8 cellular contexts compared by ENCODE assay signal in genomic region chr12:110583137-110584059, GRCh38. TPM values are rescaled to one million over a fixed set of nuclear protein-coding genes. Genes with fewer than 3 reads are reported as not detected.
DNase-seq lines count a peak whose midpoint lies in the region; ATAC-seq and TF ChIP-seq lines count a peak whose summit lies in the region.

Gene PPTC7, minus strand, starts transcription at chr12:110583318. Its CDS starts 287 bp downstream, at chr12:110583031.

- ATAC-seq in HG03460 (IDR thresholded peaks at IDR 0.05; ENCODE audit: unreplicated experiment), result peak; percentile 75

- TF ChIP-seq CTCF in BE2C (IDR thresholded peaks at IDR 0.05; ENCODE audit: low read depth, low read length), result no peak

- H3K9me3 ChIP-seq in BE2C, result no peaks in the 10 kb centered on the region

- H3K4me3 ChIP-seq in BE2C (ENCODE audit: low read depth, low read length), result peak within 1 kb of the TSS; percentile 93

- peak within 1 kb of the TSS; percentile 90 for H3K27ac ChIP-seq in cingulate gyrus (ENCODE audit: low read depth, low read length)

- no peaks in the 10 kb centered on the region; the same call in 1 of the 2 replicates for H3K36me3 ChIP-seq in BE2C

- H3K27me3 ChIP-seq in BE2C, result no peaks in the 10 kb centered on the region

- peak; percentile 98 for DNase-seq in BE2C
- DNase-seq in GM19240 (ENCODE audit: insufficient read length, low spot score), result peak; percentile 68
- peak; percentile 93 to 98 for DNase-seq in NCI-H526 (lab: John Stamatoyannopoulos, UW)
- peak; percentile 98 for DNase-seq in activated CD4-positive, alpha-beta T cell treated with anti-CD3 and anti-CD28 coated beads for 48 hours
- peak; percentile 94 for DNase-seq in kidney tubule cell (ENCODE audit: low spot score)
- peak; percentile 95 to 96 for DNase-seq in stimulated activated CD4-positive, alpha-beta T cell treated with anti-CD3 and anti-CD28 coated beads, Interleukin-1b, Interleukin-23, amount 100 ng/mL, for 1 hour (ENCODE audit: low read depth in 2 of 2)

- peaks cover 4% of the 10 kb centered on the region for H3K4me1 ChIP-seq in BE2C

RNA-seq across cellular contexts. Expression of gene PPTC7, which starts in this region (rescaled TPM):
- polyA plus RNA-seq in BE2C (2012; ENCODE audit: insufficient read depth, insufficient read length, low read depth), result 13.8 TPM

Comparison
In these comparisons a context has a peak if more than half of its experiments do, and no peak if none do; other contexts are left out.
1. Peak in every context shown above with its lines: DNase-seq, ATAC-seq, H3K4me3 ChIP-seq and H3K27ac ChIP-seq.